Comparison of ENCODE assay signal across 10 cellular contexts in the genomic region with DNA sequence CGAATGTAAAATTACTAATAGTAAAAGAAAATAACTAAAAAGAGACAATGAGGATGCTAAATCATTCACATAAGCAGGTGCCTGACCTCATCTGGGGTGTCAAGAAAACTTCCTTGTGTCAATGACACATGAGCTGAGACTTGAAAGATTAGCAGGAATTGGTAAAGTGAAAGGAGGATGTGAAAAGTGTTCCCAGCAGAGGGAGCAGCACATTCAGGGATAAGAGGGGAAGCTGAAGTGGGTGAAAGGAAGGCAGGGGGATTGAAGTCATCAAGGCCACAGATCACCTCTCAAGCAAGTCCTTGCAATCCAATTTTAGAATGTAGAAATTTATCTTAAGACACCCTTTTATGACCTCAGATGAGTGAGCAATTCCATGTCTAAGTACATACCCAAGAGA.
DNase-seq lines count a peak whose midpoint lies in the region; ATAC-seq and TF ChIP-seq lines count a peak whose summit lies in the region.
"Had no signal": no experiment of that assay in that cellular context is flagged by ENCODE, and none has a peak within 500 bp of the region (broad histone marks: within the 10 kb centered on the region; RNA-seq: fewer than 3 reads in every experiment).

No MANE protein-coding gene starts in this region.

- no peak for TF ChIP-seq POLR2A in erythroblast (IDR thresholded peaks at IDR 0.05; ENCODE audit: low read length)

- no peak overlapping the region for H3K4me3 Mint-ChIP-seq in osteocyte (ENCODE audit: unreplicated experiment)
- no peak overlapping the region for H3K4me3 Mint-ChIP-seq in CD8-positive, alpha-beta T cell
- H3K4me3 Mint-ChIP-seq: B cell; T-helper 1 cell treated with Interleukin-12 subunit alpha and Interleukin-12 subunit beta and Interleukin-4 antibody, amounts not matched to agents 30 μg/mL and 1 μg/mL, for 36 hours had no signal

- peak; percentile 32 for DNase-seq in NCI-H1092 treated with DMSO at 0.1 percent for 48 hours (lab: John Stamatoyannopoulos, UW)
- DNase-seq in NCI-H1092 (lab: John Stamatoyannopoulos, UW): no peak
- peak; percentile 50 to 84 for DNase-seq in NOMO-1 (lab: John Stamatoyannopoulos, UW; ENCODE audit: unreplicated experiment in 2 of 2)
- peak; percentile 63 to 64 for DNase-seq in erythroblast (lab: John Stamatoyannopoulos, UW)
- DNase-seq in osteocyte (ENCODE audit: extremely low spot score, unreplicated experiment): no peak
- no peak for DNase-seq in stimulated activated CD4-positive, alpha-beta T cell treated with anti-CD3 and anti-CD28 coated beads, Interleukin-2, amount 100 ng/mL, for 48 hours
- no peak for DNase-seq in CD8-positive, alpha-beta T cell

- POLR2A ChIA-PET in CD8-positive, alpha-beta T cell (lab: Charles Lee): no interaction called here

- ATAC-seq in GM18873 (IDR thresholded peaks at IDR 0.05; ENCODE audit: low FRiP score, unreplicated experiment): no peak
- no peak for ATAC-seq in CD8-positive, alpha-beta T cell

- no peaks in the 10 kb centered on the region for H3K4me1 ChIP-seq in CD8-positive, alpha-beta T cell (ENCODE audit: insufficient read depth, low read length)

- H3K27me3 ChIP-seq in CD8-positive, alpha-beta T cell (ENCODE audit: insufficient read depth, low read length): no peaks in the 10 kb centered on the region

- CTCF ChIA-PET in CD8-positive, alpha-beta T cell (lab: Charles Lee): no interaction called here

- TF ChIP-seq CTCF in osteocyte (IDR thresholded peaks at IDR 0.05): peak; percentile 50
- no peak for TF ChIP-seq CTCF in CD8-positive, alpha-beta T cell (IDR thresholded peaks at IDR 0.05)

- no peaks in the 10 kb centered on the region for H3K9me3 Mint-ChIP-seq in osteocyte (ENCODE audit: unreplicated experiment)
- no peaks in the 10 kb centered on the region for H3K9me3 Mint-ChIP-seq in CD8-positive, alpha-beta T cell
- H3K9me3 Mint-ChIP-seq: T-helper 1 cell treated with Interleukin-12 subunit alpha and Interleukin-12 subunit beta and Interleukin-4 antibody, amounts not matched to agents 30 μg/mL and 1 μg/mL, for 36 hours had no signal

- H3K4me3 ChIP-seq in CD8-positive, alpha-beta T cell (ENCODE audit: low read depth, low read length): no peak overlapping the region

- no peak overlapping the region for H3K27ac Mint-ChIP-seq in osteocyte (ENCODE audit: unreplicated experiment)
- no peak overlapping the region for H3K27ac Mint-ChIP-seq in CD8-positive, alpha-beta T cell
- H3K27ac Mint-ChIP-seq: B cell; T-helper 1 cell treated with Interleukin-12 subunit alpha and Interleukin-12 subunit beta and Interleukin-4 antibody, amounts not matched to agents 30 μg/mL and 1 μg/mL, for 36 hours had no signal

- H3K4me1 Mint-ChIP-seq in osteocyte (ENCODE audit: unreplicated experiment): no peaks in the 10 kb centered on the region
- H3K4me1 Mint-ChIP-seq in CD8-positive, alpha-beta T cell (ENCODE audit: low read depth): no peaks in the 10 kb centered on the region
- H3K4me1 Mint-ChIP-seq: B cell had no signal

- no peak overlapping the region for H3K27ac ChIP-seq in CD8-positive, alpha-beta T cell (ENCODE audit: low read depth, low read length)

- no peaks in the 10 kb centered on the region for H3K36me3 ChIP-seq in CD8-positive, alpha-beta T cell (ENCODE audit: insufficient read depth, low read length)

- H3K36me3 Mint-ChIP-seq in osteocyte (ENCODE audit: unreplicated experiment): no peaks in the 10 kb centered on the region
- no peaks in the 10 kb centered on the region for H3K36me3 Mint-ChIP-seq in CD8-positive, alpha-beta T cell

- H3K27me3 Mint-ChIP-seq in osteocyte (ENCODE audit: unreplicated experiment): peaks cover 19% of the 10 kb centered on the region
- H3K27me3 Mint-ChIP-seq in CD8-positive, alpha-beta T cell (ENCODE audit: low read depth): no peaks in the 10 kb centered on the region

- H3K9me3 ChIP-seq in CD8-positive, alpha-beta T cell (ENCODE audit: low read length): no peaks in the 10 kb centered on the region

- intact Hi-C loops in CD8-positive, alpha-beta T cell (cut with DNase I, micrococcal nuclease): no loop called here

Comparison
In these comparisons a context has a peak if more than half of its experiments do, and no peak if none do; other contexts are left out.
1. DNase-seq: peak in NCI-H1092 treated with DMSO at 0.1 percent for 48 hours (single experiment), NOMO-1 (2 of 2) and erythroblast (2 of 2); none in NCI-H1092 (single experiment), osteocyte (single experiment), stimulated activated CD4-positive, alpha-beta T cell treated with anti-CD3 and anti-CD28 coated beads, Interleukin-2, amount 100 ng/mL, for 48 hours (0 of 2) and CD8-positive, alpha-beta T cell (0 of 7).